In genomic region chr1:175201061-175201508, GRCh38 we compare ENCODE assay signal across 15 cellular contexts. TPM values are rescaled to one million over a fixed set of nuclear protein-coding genes. Genes with fewer than 3 reads are reported as not detected.
DNase-seq lines count a peak whose midpoint lies in the region; ATAC-seq and TF ChIP-seq lines count a peak whose summit lies in the region.
"Had no signal": no experiment of that assay in that cellular context is flagged by ENCODE, and none has a peak within 500 bp of the region (broad histone marks: within the 10 kb centered on the region; RNA-seq: fewer than 3 reads in every experiment).

No MANE protein-coding gene starts in this region.

- peak overlapping the region; percentile 62 for H3K4me2 ChIP-seq in fibroblast of lung (ENCODE audit: extremely low read depth, insufficient read depth, low read length)

- H3K79me2 ChIP-seq in fibroblast of lung (ENCODE audit: control insufficient read depth, insufficient read depth, low read length), result no peaks in the 10 kb centered on the region

- no peak overlapping the region for H3K9ac ChIP-seq in fibroblast of lung (ENCODE audit: insufficient read depth, low read length)

- H3K27ac ChIP-seq in fibroblast of lung (ENCODE audit: insufficient read depth, low read length) (peak overlapping the region; percentile 27), muscle layer of duodenum (ENCODE audit: low read length) (peak overlapping the region; percentile 84), upper lobe of left lung (peak overlapping the region; percentile 73 to 81 (median 75))
- H3K27ac ChIP-seq: 22Rv1 had no signal

- WGBS in upper lobe of left lung, 2 donors, result 26 to 39% methylated on average over 5 of the region's 5 CpGs

- H3K9me3 ChIP-seq in fibroblast of lung (ENCODE audit: control insufficient read depth, insufficient read depth, low read depth, low read length) (no peaks in the 10 kb centered on the region), muscle layer of duodenum (ENCODE audit: control insufficient read depth in 1 of 2, low read length in 2 of 2) (no peaks in the 10 kb centered on the region), upper lobe of left lung (no peaks in the 10 kb centered on the region)

- H3K4me1 ChIP-seq in fibroblast of lung (ENCODE audit: control insufficient read depth, extremely low read depth, insufficient read depth, low read length) (peaks cover 4% of the 10 kb centered on the region), muscle layer of duodenum (ENCODE audit: control insufficient read depth in 1 of 2, insufficient read depth in 2 of 2, low read length in 2 of 2) (peaks cover 5 to 16% of the 10 kb centered on the region in 2 donors), upper lobe of left lung (peaks cover 19 to 45% (median 35%) of the 10 kb centered on the region in 4 donors)

- TF ChIP-seq CTCF in fibroblast of lung (conservative IDR thresholded peaks at IDR 0.05 in 1 of 2, IDR thresholded peaks at IDR 0.05 in 1 of 2; ENCODE audit: low read depth in 1 of 2, low read length in 2 of 2) (no peak), upper lobe of left lung (IDR thresholded peaks at IDR 0.05) (no peak), foreskin fibroblast (IDR thresholded peaks at IDR 0.05; ENCODE audit: low read depth, low read length) (no peak)

- ATAC-seq in upper lobe of left lung (ENCODE audit: low FRiP score in 2 of 2) (peak; percentile 37 to 41), HG02884 (IDR thresholded peaks at IDR 0.05; ENCODE audit: unreplicated experiment) (no peak)
- ATAC-seq: WTC11 had no signal

- H2AFZ ChIP-seq in fibroblast of lung (ENCODE audit: low read length), result peak overlapping the region; percentile 16

- TF ChIP-seq EP300 in upper lobe of left lung (IDR thresholded peaks at IDR 0.05), result no peak

- no peak for TF ChIP-seq POLR2A in upper lobe of left lung (IDR thresholded peaks at IDR 0.05)

- H3K27me3 ChIP-seq in fibroblast of lung (ENCODE audit: control insufficient read depth, insufficient read depth, low read length) (no peaks in the 10 kb centered on the region), muscle layer of duodenum (ENCODE audit: low read depth, low read length) (no peaks in the 10 kb centered on the region), upper lobe of left lung (no peaks in the 10 kb centered on the region)

- H3K36me3 ChIP-seq in fibroblast of lung (ENCODE audit: control insufficient read depth, insufficient read depth, low read length) (no peaks in the 10 kb centered on the region), muscle layer of duodenum (ENCODE audit: control insufficient read depth in 1 of 2, insufficient read depth in 2 of 2, low read length in 2 of 2) (no peaks in the 10 kb centered on the region), upper lobe of left lung (no peaks in the 10 kb centered on the region)

- DNase-seq in DMS53 (lab: John Stamatoyannopoulos, UW) (peak; percentile 24), DMS53 treated with DMSO at 0.1 percent for 48 hours (lab: John Stamatoyannopoulos, UW; ENCODE audit: unreplicated experiment) (no peak), fibroblast of lung (ENCODE audit: low read depth in 2 of 2) (peak; percentile 2 to 63), upper lobe of left lung (no peak), foreskin fibroblast (no peak)
- DNase-seq in activated naive CD4-positive, alpha-beta T cell (lab: John Stamatoyannopoulos, UW), result no peak
- DNase-seq: caudate nucleus; DMS 273 treated with DMSO at 0.1 percent for 48 hours; NCI-H446; stimulated activated CD8-positive, alpha-beta memory T cell treated with anti-CD3 and anti-CD28 coated beads, Interleukin-4, amount 100 ng/mL, for 48 hours had no signal

- no peaks in the 10 kb centered on the region for H4K20me1 ChIP-seq in fibroblast of lung (ENCODE audit: control insufficient read depth, extremely low read depth, insufficient read depth, low read length)

- H3K4me3 ChIP-seq in fibroblast of lung (replicated peaks in 1 of 4; ENCODE audit: control extremely low read depth in 1 of 4, insufficient read depth in 1 of 4, low read depth in 3 of 4, low read length in 4 of 4) (no peak overlapping the region), muscle layer of duodenum (ENCODE audit: low read depth in 1 of 2, low read length in 2 of 2) (peak overlapping the region in 1 of 2 donors; percentile 34), upper lobe of left lung (no peak overlapping the region), foreskin fibroblast (ENCODE audit: low read depth in 1 of 2, low read length in 2 of 2) (peak overlapping the region in 1 of 2 donors; percentile 7)

RNA-seq across cellular contexts. Expression of gene KIAA0040, which starts 8.5 kb away (rescaled TPM):
- total RNA-seq in fibroblast of lung (under 0.01 and 0.17 TPM in 2 replicates), upper lobe of left lung (10 to 100 TPM; 23.0 to 58.7 (median 36.1) TPM)
- 0.18 and 24.7 TPM in 2 replicates for polyA plus RNA-seq in fibroblast of lung
- 0.10 and 10.9 TPM in 2 replicates for polyA plus RNA-seq in fibroblast of lung (2012)
- 0.30 and 9.5 TPM in 2 replicates for polyA minus RNA-seq in fibroblast of lung (ENCODE audit: low replicate concordance)
- total RNA-seq: LHCN-M2 had no signal

Comparison
In these comparisons a context has a peak if more than half of its experiments do, and no peak if none do; other contexts are left out.
1. DNase-seq: peak in DMS53 (single experiment) and fibroblast of lung (2 of 2); none in DMS53 treated with DMSO at 0.1 percent for 48 hours (single experiment), upper lobe of left lung (0 of 2), activated naive CD4-positive, alpha-beta T cell (0 of 4) and foreskin fibroblast (0 of 2).
2. H3K27ac ChIP-seq: peak in every context shown above with its lines; median percentile 84 in muscle layer of duodenum; 75 in upper lobe of left lung; 27 in fibroblast of lung.
3. RNA of gene KIAA0040, which starts 8.5 kb away (total RNA-seq): 23.0 to 58.7 TPM in upper lobe of left lung; under 0.01 to 0.17 TPM in fibroblast of lung; every median in the first group is over 10 times any median in the second.